Comparison of ENCODE assay signal across 27 cellular contexts in genomic region chr4:155785828-155786227, GRCh38.
"Had no signal": no experiment of that assay in that cellular context is flagged by ENCODE, and none has a peak within 500 bp of the region (broad histone marks: within the 10 kb centered on the region; RNA-seq: fewer than 3 reads in every experiment).

No MANE protein-coding gene starts in this region.

- H3K4me1 ChIP-seq: foreskin keratinocyte had no signal

- DNase-seq: dermis blood vessel endothelial cell; effector memory CD4-positive, alpha-beta T cell; foreskin keratinocyte; glutamatergic neuron; heart right ventricle; hippocampal formation; mesenchymal stem cell; mucosa of descending colon; naive B cell; pancreas; retina; right lobe of liver; small intestine; stimulated activated CD4-positive, alpha-beta T cell treated with anti-CD3 and anti-CD28 coated beads, Interleukin-15, amount 100 ng/mL, for 24 hours; stimulated activated CD4-positive, alpha-beta T cell treated with anti-CD3 and anti-CD28 coated beads, Interleukin-2, amount 100 ng/mL, for 48 hours; stimulated activated naive B cell treated with anti-CD40 and anti-IgM and Interleukin-4, amounts not matched to agents 10 μg/mL and 1 μg/mL and 100 μg/mL, for 72 hours; stimulated activated naive CD8-positive, alpha-beta T cell treated with anti-CD3 and anti-CD28 coated beads, Interleukin-15, amount 100 ng/mL, for 72 hours; transverse colon had no signal

- H3K27me3 ChIP-seq: esophagus muscularis mucosa, foreskin keratinocyte, gastroesophageal sphincter, heart right ventricle, neutrophil, pancreas, right lobe of liver, suprapubic skin, transverse colon, vagina had no signal

- H3K9me3 ChIP-seq: esophagus muscularis mucosa, gastroesophageal sphincter, heart right ventricle, mucosa of descending colon, neutrophil, pancreas, right lobe of liver, suprapubic skin, transverse colon, vagina had no signal

- FAIRE-seq: endothelial cell of umbilical vein, keratinocyte, small intestine had no signal

- ATAC-seq: foreskin keratinocyte; gastroesophageal sphincter; mucosa of descending colon; natural killer cell treated with Interleukin-12 subunit alpha and Interleukin-12 subunit beta and Interleukin-15 and Interleukin-18, amount 100 ng/mL, for 72 hours; stimulated activated naive B cell treated with anti-CD40 and anti-IgM and Interleukin-4, amounts not matched to agents 10 μg/mL and 1 μg/mL and 100 μg/mL, for 72 hours; stimulated activated naive CD8-positive, alpha-beta T cell treated with anti-CD3 and anti-CD28 coated beads, Interleukin-15, amount 100 ng/mL, for 72 hours had no signal

- H3K27ac ChIP-seq: coronary artery, esophagus muscularis mucosa, foreskin keratinocyte, gastroesophageal sphincter, heart right ventricle, neutrophil, pancreas, right lobe of liver, suprapubic skin, transverse colon, vagina had no signal

- H3K36me3 ChIP-seq: neutrophil, pancreas, right lobe of liver, suprapubic skin, transverse colon, vagina had no signal

- H3K4me3 ChIP-seq: coronary artery, esophagus muscularis mucosa, gastroesophageal sphincter, heart right ventricle, mucosa of descending colon, pancreas, right lobe of liver, suprapubic skin, transverse colon, vagina had no signal
